ENCODE assay signal across 18 cellular contexts in genomic region chr1:107900083-107900945, GRCh38.
DNase-seq lines count a peak whose midpoint lies in the region; ATAC-seq and TF ChIP-seq lines count a peak whose summit lies in the region.
"Had no signal": no experiment of that assay in that cellular context is flagged by ENCODE, and none has a peak within 500 bp of the region (broad histone marks: within the 10 kb centered on the region; RNA-seq: fewer than 3 reads in every experiment).

No MANE protein-coding gene starts in this region.

- ATAC-seq in HG02884 (IDR thresholded peaks at IDR 0.05; ENCODE audit: unreplicated experiment) = peak; percentile 75
- peak; percentile 39 for ATAC-seq in mucosa of descending colon
- no peak for ATAC-seq in HG02571 (IDR thresholded peaks at IDR 0.05; ENCODE audit: unreplicated experiment)
- ATAC-seq: GM23338, heart right ventricle had no signal

- peaks cover 7% of the 10 kb centered on the region for H3F3A ChIP-seq in DOHH2 (ENCODE audit: control insufficient read depth, insufficient read depth)

- H4K20me1 ChIP-seq in DOHH2 (ENCODE audit: control insufficient read depth, insufficient read depth, low read depth, low read length) = no peaks in the 10 kb centered on the region

- H3K4me3 ChIP-seq in DOHH2 (ENCODE audit: low read length) (peak overlapping the region; percentile 50), mucosa of descending colon (no peak overlapping the region), tibial nerve (no peak overlapping the region)
- H3K4me3 ChIP-seq: GM23338, heart right ventricle had no signal

- TF ChIP-seq CTCF in DOHH2 (IDR thresholded peaks at IDR 0.05; ENCODE audit: low read depth, low read length, poor library complexity, severe bottlenecking) (no peak), mucosa of descending colon (IDR thresholded peaks at IDR 0.05) (no peak), tibial nerve (IDR thresholded peaks at IDR 0.05) (no peak)

- intact Hi-C loops in mucosa of descending colon (cut with DNase I, micrococcal nuclease) = no loop called here

- H3K27ac ChIP-seq in DOHH2 (ENCODE audit: low read depth, low read length) = peak overlapping the region; percentile 71
- no peak overlapping the region for H3K27ac ChIP-seq in tibial nerve
- H3K27ac ChIP-seq: epithelial cell of prostate, heart right ventricle had no signal

- DNase-seq in OCI-M1 (lab: John Stamatoyannopoulos, UW) (peak; percentile 34), mucosa of descending colon (no peak), tibial nerve (ENCODE audit: low spot score in 2 of 2) (no peak), HK-2 (ENCODE audit: unreplicated experiment) (no peak)
- DNase-seq in stimulated activated CD4-positive, alpha-beta T cell treated with anti-CD3 and anti-CD28 coated beads, Interleukin-2, amount 100 ng/mL, for 48 hours = no peak
- DNase-seq: activated CD4-positive, alpha-beta T cell treated with anti-CD3 and anti-CD28 coated beads, Interleukin-2, amount 50 U/mL, for 48 hours; activated gamma-delta T cell; central memory CD4-positive, alpha-beta T cell; DMS53; heart right ventricle; NCI-H1048; NCI-H226; stimulated activated CD4-positive, alpha-beta T cell treated with anti-CD3 and anti-CD28 coated beads, Interleukin-1b, Interleukin-23, amount 100 ng/mL, for 48 hours had no signal

- H3K9me3 ChIP-seq in DOHH2 (ENCODE audit: control insufficient read depth, insufficient read depth, low read length) = no peaks in the 10 kb centered on the region
- H3K9me3 ChIP-seq in mucosa of descending colon = no peaks in the 10 kb centered on the region
- no peaks in the 10 kb centered on the region for H3K9me3 ChIP-seq in tibial nerve
- H3K9me3 ChIP-seq: heart right ventricle had no signal

- H3K27me3 ChIP-seq in DOHH2 (ENCODE audit: control insufficient read depth, low read length) = no peaks in the 10 kb centered on the region
- no peaks in the 10 kb centered on the region for H3K27me3 ChIP-seq in tibial nerve
- H3K27me3 ChIP-seq: heart right ventricle had no signal

- H3K79me2 ChIP-seq in DOHH2 (ENCODE audit: control insufficient read depth, low read length) = no peaks in the 10 kb centered on the region

- H3K4me1 ChIP-seq in DOHH2 (ENCODE audit: control insufficient read depth, low read length) (peaks cover 61% of the 10 kb centered on the region), mucosa of descending colon (ENCODE audit: low read depth) (no peaks in the 10 kb centered on the region), tibial nerve (peaks cover 0 to 12% (median 3%) of the 10 kb centered on the region in 4 donors)

- TF ChIP-seq EP300 in tibial nerve (IDR thresholded peaks at IDR 0.05) = no peak

- H3K4me2 ChIP-seq in DOHH2 (ENCODE audit: low read length) = peak overlapping the region; percentile 67
- H3K4me2 ChIP-seq: GM23338 had no signal

- no peaks in the 10 kb centered on the region for H3K36me3 ChIP-seq in DOHH2 (ENCODE audit: control insufficient read depth, low read length)
- H3K36me3 ChIP-seq in mucosa of descending colon (ENCODE audit: low read depth) = no peaks in the 10 kb centered on the region
- H3K36me3 ChIP-seq in tibial nerve = no peaks in the 10 kb centered on the region
- H3K36me3 ChIP-seq: heart right ventricle had no signal

- 74 to 76% methylated on average over 6 of the region's 6 CpGs for WGBS in tibial nerve, 2 donors

- no peaks in the 10 kb centered on the region for H3K9me2 ChIP-seq in DOHH2 (replicated peaks; ENCODE audit: control insufficient read depth, low read length)

- no peak for TF ChIP-seq POLR2A in tibial nerve (IDR thresholded peaks at IDR 0.05)
